8 cellular contexts compared by ENCODE assay signal in the genomic region with DNA sequence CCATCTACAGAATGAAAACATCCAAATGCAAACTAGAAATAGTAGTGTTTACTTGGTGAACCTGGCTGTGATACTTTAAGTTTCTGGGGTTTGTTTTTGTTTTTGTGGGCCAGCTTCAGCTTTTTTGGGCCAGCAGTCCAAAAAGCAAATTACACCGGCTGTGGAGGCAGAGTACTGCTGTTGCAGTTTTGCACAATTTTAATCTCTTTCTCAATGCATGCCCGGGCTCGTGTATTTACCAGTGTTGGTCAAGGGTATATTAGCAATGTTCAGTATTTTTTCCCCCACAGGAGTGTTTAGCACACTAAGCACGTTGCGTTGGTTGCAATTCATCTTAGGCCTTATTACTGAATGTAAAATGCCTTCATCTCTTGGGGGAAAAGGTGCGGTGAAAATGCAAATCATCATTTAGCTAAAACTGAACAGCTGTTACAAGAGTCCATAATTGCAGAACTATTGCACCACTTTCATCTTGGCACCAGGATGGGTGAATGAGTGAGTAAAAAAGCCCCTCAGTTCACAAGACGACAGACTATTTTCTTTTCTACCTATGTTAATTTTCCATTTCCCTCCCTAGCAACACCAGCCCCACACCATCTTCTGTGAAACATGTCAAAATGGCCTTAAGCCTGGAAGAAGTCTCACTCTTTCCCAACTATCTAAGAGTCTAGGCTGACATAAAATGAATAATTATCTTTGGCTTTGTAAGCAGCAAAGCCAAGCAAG. TPM values are rescaled to one million over a fixed set of nuclear protein-coding genes. Genes with fewer than 3 reads are reported as not detected.
DNase-seq lines count a peak whose midpoint lies in the region; ATAC-seq, FAIRE-seq and TF ChIP-seq lines count a peak whose summit lies in the region.

No MANE protein-coding gene starts in this region.

- intact Hi-C loops in activated CD4-positive, alpha-beta memory T cell treated with anti-CD3 and anti-CD28 coated beads for 36 hours (cut with micrococcal nuclease): loop anchor here (1.0 to 10.0 kb wide), 7 partner anchors 24 to 746 kb away; a partner anchor contains a TSS

- WGBS in gastroesophageal sphincter (ENCODE audit: low coverage in 1 of 2), 2 donors: 8 to 13% methylated on average over 4 to 7 of the region's 7 CpGs

- H3K4me1 ChIP-seq in gastroesophageal sphincter: peaks cover 0 to 35% (median 11%) of the 10 kb centered on the region in 3 donors

- no peak for TF ChIP-seq POLR2A in gastroesophageal sphincter (IDR thresholded peaks at IDR 0.05)

- H3K9me3 ChIP-seq in gastroesophageal sphincter: no peaks in the 10 kb centered on the region

- FAIRE-seq in GM19239 (lab: Jason Lieb, UNC): peak; percentile 59

- no peak for TF ChIP-seq CTCF in gastroesophageal sphincter (IDR thresholded peaks at IDR 0.05)
- TF ChIP-seq CTCF in retinal pigment epithelial cell (conservative IDR thresholded peaks at IDR 0.05; ENCODE audit: low read depth, low read length): no peak

- H3K4me3 ChIP-seq in gastroesophageal sphincter (peak overlapping the region; percentile 82 to 85), retinal pigment epithelial cell (ENCODE audit: low read length) (peak overlapping the region; percentile 71)

- peak overlapping the region; percentile 97 for H3K4me3 Mint-ChIP-seq in activated CD4-positive, alpha-beta memory T cell treated with anti-CD3 and anti-CD28 coated beads for 36 hours

- H3K36me3 Mint-ChIP-seq in activated CD4-positive, alpha-beta memory T cell treated with anti-CD3 and anti-CD28 coated beads for 36 hours: peaks cover 15% of the 10 kb centered on the region

- peaks cover 42% of the 10 kb centered on the region for H3K4me1 Mint-ChIP-seq in activated CD4-positive, alpha-beta memory T cell treated with anti-CD3 and anti-CD28 coated beads for 36 hours (ENCODE audit: low read depth)

- no peaks in the 10 kb centered on the region for H3K27me3 ChIP-seq in gastroesophageal sphincter

- H3K27me3 Mint-ChIP-seq in activated CD4-positive, alpha-beta memory T cell treated with anti-CD3 and anti-CD28 coated beads for 36 hours: peaks cover 2% of the 10 kb centered on the region

- peak; percentile 10 for DNase-seq in AG08395 (ENCODE audit: low spot score)
- DNase-seq in GM19239 (ENCODE audit: insufficient read length, low spot score): no peak
- peak; percentile 43 for DNase-seq in activated CD4-positive, alpha-beta memory T cell treated with anti-CD3 and anti-CD28 coated beads for 36 hours
- no peak for DNase-seq in retinal pigment epithelial cell (ENCODE audit: low read depth)
- DNase-seq in GM19240 (ENCODE audit: insufficient read length, low spot score): no peak

- TF ChIP-seq EP300 in gastroesophageal sphincter (IDR thresholded peaks at IDR 0.05): no peak

- peak overlapping the region; percentile 94 for H3K27ac Mint-ChIP-seq in activated CD4-positive, alpha-beta memory T cell treated with anti-CD3 and anti-CD28 coated beads for 36 hours

- POLR2A ChIA-PET in activated CD4-positive, alpha-beta memory T cell treated with anti-CD3 and anti-CD28 coated beads for 36 hours (lab: Charles Lee): interaction anchor here (1.0 to 6.0 kb wide), 9 partner anchors 14 to 955 kb away, joined by 3 to 229 read pairs (median 7); a partner anchor contains a TSS

- peak overlapping the region; percentile 91 to 100 (median 98) for H3K27ac ChIP-seq in gastroesophageal sphincter

- CTCF ChIA-PET in activated CD4-positive, alpha-beta memory T cell treated with anti-CD3 and anti-CD28 coated beads for 36 hours (lab: Charles Lee): interaction anchor here (0.6 to 5.7 kb wide), 2 partner anchors 38 to 41 kb away, joined by 3 to 54 read pairs; a partner anchor contains a TSS

- ATAC-seq in gastroesophageal sphincter: no peak
- no peak for ATAC-seq in HG02884 (IDR thresholded peaks at IDR 0.05; ENCODE audit: unreplicated experiment)
- no peak for ATAC-seq in HG03025 (IDR thresholded peaks at IDR 0.05; ENCODE audit: low FRiP score, unreplicated experiment)

- H3K9me3 Mint-ChIP-seq in activated CD4-positive, alpha-beta memory T cell treated with anti-CD3 and anti-CD28 coated beads for 36 hours: no peaks in the 10 kb centered on the region

- no peaks in the 10 kb centered on the region for H3K36me3 ChIP-seq in gastroesophageal sphincter

RNA-seq across cellular contexts. Expression of a gene that starts 1.8 kb away (rescaled TPM):
- total RNA-seq in activated CD4-positive, alpha-beta memory T cell treated with anti-CD3 and anti-CD28 coated beads for 36 hours: 100 to 1,000 TPM; 106 to 111 TPM
- 10 to 100 TPM; 21.0 to 24.8 (median 22.3) TPM for total RNA-seq in gastroesophageal sphincter

RNA-seq across cellular contexts. Expression of a gene that starts 41.6 kb away (rescaled TPM):
- 10 to 100 TPM; 46.2 to 51.1 TPM for total RNA-seq in activated CD4-positive, alpha-beta memory T cell treated with anti-CD3 and anti-CD28 coated beads for 36 hours
- total RNA-seq in gastroesophageal sphincter: 10 to 100 TPM; 17.1 to 25.6 (median 20.4) TPM

Comparison
In these comparisons a context has a peak if more than half of its experiments do, and no peak if none do; other contexts are left out.
1. DNase-seq: peak in AG08395 (single experiment) and activated CD4-positive, alpha-beta memory T cell treated with anti-CD3 and anti-CD28 coated beads for 36 hours (single experiment); none in GM19239 (single experiment), retinal pigment epithelial cell (single experiment) and GM19240 (single experiment).
2. RNA of a gene that starts 1.8 kb away (total RNA-seq): 106 to 111 TPM in activated CD4-positive, alpha-beta memory T cell treated with anti-CD3 and anti-CD28 coated beads for 36 hours; 21.0 to 24.8 TPM in gastroesophageal sphincter; every median in the first group is over 4 times any median in the second.